Comparison of ENCODE assay signal across 11 cellular contexts in genomic region chr6:139271056-139271455, GRCh38. TPM values are rescaled to one million over a fixed set of nuclear protein-coding genes. Genes with fewer than 3 reads are reported as not detected.
A peak's percentile ranks its signal among the peaks of the same experiment; 100 is the strongest.
DNase-seq lines count a peak whose midpoint lies in the region; ATAC-seq, FAIRE-seq and TF ChIP-seq lines count a peak whose summit lies in the region.
"Had no signal": no experiment of that assay in that cellular context is flagged by ENCODE, and none has a peak within 500 bp of the region (broad histone marks: within the 10 kb centered on the region; RNA-seq: fewer than 3 reads in every experiment).

No MANE protein-coding gene starts in this region.

- H2AFZ ChIP-seq in OCI-LY3 (ENCODE audit: low read depth, low read length), result no peak overlapping the region

- H3K4me2 ChIP-seq in OCI-LY3 (ENCODE audit: low read length), result peak overlapping the region; percentile 87

- DNase-seq in non-pigmented ciliary epithelial cell (ENCODE audit: low read depth) (peak; percentile 31), COR-L47 (lab: John Stamatoyannopoulos, UW) (no peak), NCI-H2171 (lab: John Stamatoyannopoulos, UW) (no peak), upper lobe of right lung (no peak), kidney (no peak)

- H3K27ac ChIP-seq in OCI-LY3 (ENCODE audit: low read length) (peak overlapping the region; percentile 91), upper lobe of right lung (no peak overlapping the region), kidney (ENCODE audit: low read depth in 2 of 2, low read length in 2 of 2) (no peak overlapping the region)
- H3K27ac ChIP-seq: epithelial cell of prostate, VCaP had no signal

- H3K27me3 ChIP-seq in OCI-LY3 (ENCODE audit: low read depth, low read length) (no peaks in the 10 kb centered on the region), upper lobe of right lung (no peaks in the 10 kb centered on the region)

- no peaks in the 10 kb centered on the region for H3K79me2 ChIP-seq in OCI-LY3 (ENCODE audit: low read length)

- no peaks in the 10 kb centered on the region for H4K20me1 ChIP-seq in OCI-LY3 (ENCODE audit: insufficient read depth, low read length)

- H3K36me3 ChIP-seq in OCI-LY3 (replicated peaks; ENCODE audit: low read depth, low read length), result peaks cover 7% of the 10 kb centered on the region
- H3K36me3 ChIP-seq in upper lobe of right lung, result no peaks in the 10 kb centered on the region
- no peaks in the 10 kb centered on the region for H3K36me3 ChIP-seq in kidney (ENCODE audit: control insufficient read depth in 1 of 2, insufficient read depth in 2 of 2, low read length in 2 of 2)

- peak; percentile 87 for ATAC-seq in GM18870 (IDR thresholded peaks at IDR 0.05; ENCODE audit: unreplicated experiment)
- ATAC-seq in HG02759 (IDR thresholded peaks at IDR 0.05; ENCODE audit: unreplicated experiment), result peak; percentile 90
- ATAC-seq in upper lobe of right lung, result no peak

- peaks cover 30% of the 10 kb centered on the region for H3K4me1 ChIP-seq in OCI-LY3 (ENCODE audit: low read length)
- H3K4me1 ChIP-seq in upper lobe of right lung, result no peaks in the 10 kb centered on the region
- no peaks in the 10 kb centered on the region for H3K4me1 ChIP-seq in kidney (ENCODE audit: control insufficient read depth in 1 of 2, insufficient read depth in 1 of 2, low read depth in 1 of 2, low read length in 2 of 2)

- H3K9ac ChIP-seq in OCI-LY3 (ENCODE audit: low read length) (peak overlapping the region; percentile 62), kidney (ENCODE audit: low read length in 2 of 2) (no peak overlapping the region)

- intact Hi-C loops in upper lobe of right lung (cut with DNase I) (no loop called here), kidney (cut with DNase I) (no loop called here)

- FAIRE-seq in kidney (lab: Jason Lieb, UNC), result no peak
- FAIRE-seq: H1 had no signal

- TF ChIP-seq CTCF in OCI-LY3 (IDR thresholded peaks at IDR 0.05; ENCODE audit: low read depth, low read length), result no peak
- no peak for TF ChIP-seq CTCF in upper lobe of right lung (IDR thresholded peaks at IDR 0.05)
- no peak for TF ChIP-seq CTCF in kidney (IDR thresholded peaks at IDR 0.05; ENCODE audit: borderline replicate concordance, extremely low read depth, insufficient read depth)

- no peaks in the 10 kb centered on the region for H3K9me3 ChIP-seq in OCI-LY3 (ENCODE audit: insufficient read depth, low read length)
- no peaks in the 10 kb centered on the region for H3K9me3 ChIP-seq in upper lobe of right lung
- no peaks in the 10 kb centered on the region for H3K9me3 ChIP-seq in kidney (ENCODE audit: control insufficient read depth in 1 of 2, low read length in 2 of 2)

- H3K4me3 ChIP-seq in OCI-LY3 (ENCODE audit: low read length) (peak overlapping the region; percentile 67), upper lobe of right lung (no peak overlapping the region), kidney (ENCODE audit: low read length in 2 of 2) (no peak overlapping the region)

RNA-seq across cellular contexts. Expression of gene TXLNB, which starts 20.7 kb away (rescaled TPM):
- total RNA-seq in upper lobe of right lung, result 1.3 TPM
- total RNA-seq in kidney, result 0.66 TPM
- 0.13 TPM for polyA plus RNA-seq in kidney (ENCODE audit: insufficient read depth, low read depth, low replicate concordance)
